15 cellular contexts compared by ENCODE assay signal in genomic region chr5:124732891-124733670, GRCh38. TPM values are rescaled to one million over a fixed set of nuclear protein-coding genes. Genes with fewer than 3 reads are reported as not detected.
DNase-seq lines count a peak whose midpoint lies in the region; ATAC-seq, FAIRE-seq and TF ChIP-seq lines count a peak whose summit lies in the region.
"Had no signal": no experiment of that assay in that cellular context is flagged by ENCODE, and none has a peak within 500 bp of the region (broad histone marks: within the 10 kb centered on the region; RNA-seq: fewer than 3 reads in every experiment).

No MANE protein-coding gene starts in this region.

- no peak for ATAC-seq in GM19351 (IDR thresholded peaks at IDR 0.05; ENCODE audit: unreplicated experiment)
- no peak for ATAC-seq in HG02852 (IDR thresholded peaks at IDR 0.05; ENCODE audit: unreplicated experiment)
- ATAC-seq: heart right ventricle had no signal

- TF ChIP-seq CTCF in WERI-Rb-1 (IDR thresholded peaks at IDR 0.05; ENCODE audit: low read depth, low read length) (no peak), mammary epithelial cell (conservative IDR thresholded peaks at IDR 0.05 in 1 of 2, IDR thresholded peaks at IDR 0.05 in 1 of 2; ENCODE audit: extremely low read depth in 1 of 2, insufficient read depth in 1 of 2, low read depth in 1 of 2, low read length in 2 of 2) (no peak)

- no peak overlapping the region for H3K14ac ChIP-seq in mesenchymal stem cell (ENCODE audit: low read length in 2 of 2)

- H3K4me1 ChIP-seq in mesenchymal stem cell (ENCODE audit: control insufficient read depth, insufficient read depth, low read depth, low read length) (peaks cover 8% of the 10 kb centered on the region), mammary epithelial cell (ENCODE audit: insufficient read depth, low read length) (no peaks in the 10 kb centered on the region)

- H2AFZ ChIP-seq in mesenchymal stem cell (ENCODE audit: low read depth, low read length) (no peak overlapping the region), mammary epithelial cell (ENCODE audit: low read depth, low read length) (no peak overlapping the region)

- H3K27me3 ChIP-seq in H7 (ENCODE audit: control insufficient read depth, insufficient read depth, low read length) (no peaks in the 10 kb centered on the region), mesenchymal stem cell (ENCODE audit: control insufficient read depth in 1 of 2, insufficient read depth in 1 of 2, low read length in 2 of 2) (no peaks in the 10 kb centered on the region), WERI-Rb-1 (ENCODE audit: insufficient read depth, low read depth, severe bottlenecking) (no peaks in the 10 kb centered on the region), mammary epithelial cell (ENCODE audit: insufficient read depth, low read length) (no peaks in the 10 kb centered on the region)
- H3K27me3 ChIP-seq: transverse colon had no signal

- peak overlapping the region in 1 of 2 experiments; percentile 86 for H3K4ac ChIP-seq in mesenchymal stem cell (ENCODE audit: low read depth in 1 of 2, low read length in 2 of 2)

- H3K4me3 ChIP-seq in H7 (ENCODE audit: insufficient read depth, low read depth, low read length) = no peak overlapping the region
- H3K4me3 ChIP-seq in SK-N-MC = 0 out of 2 replicates have a peak overlapping the region, but pooled peaks have one; percentile 10
- no peak overlapping the region for H3K4me3 ChIP-seq in mesenchymal stem cell (ENCODE audit: insufficient read depth in 1 of 2, low read depth in 1 of 2, low read length in 2 of 2)
- no peak overlapping the region for H3K4me3 ChIP-seq in WERI-Rb-1 (ENCODE audit: low read depth, low read length)
- H3K4me3 ChIP-seq in mammary epithelial cell (replicated peaks in 1 of 3; ENCODE audit: insufficient read depth in 1 of 3, low read depth in 2 of 3, low read length in 3 of 3) = no peak overlapping the region
- H3K4me3 ChIP-seq: heart right ventricle, transverse colon had no signal

- peak; percentile 96 for FAIRE-seq in A204.1 (lab: Jason Lieb, UNC)
- FAIRE-seq: keratinocyte had no signal

- CTCF ChIA-PET in mammary epithelial cell (lab: Charles Lee; ENCODE audit: low non-redundant PET) = no interaction called here

- no peak overlapping the region for H4K8ac ChIP-seq in mesenchymal stem cell (ENCODE audit: low read length)

- H2BK5ac ChIP-seq in mesenchymal stem cell (ENCODE audit: low read depth, low read length, poor library complexity, severe bottlenecking) = peak overlapping the region; percentile 44

- no peak overlapping the region for H3K23ac ChIP-seq in mesenchymal stem cell (ENCODE audit: low read length in 2 of 2)

- peaks cover 7% of the 10 kb centered on the region for H3K79me1 ChIP-seq in mesenchymal stem cell (replicated peaks; ENCODE audit: low read length, poor library complexity, severe bottlenecking)

- H2AK5ac ChIP-seq in mesenchymal stem cell (ENCODE audit: low read length, severe bottlenecking) = peak overlapping the region; percentile 48

- H2BK15ac ChIP-seq in mesenchymal stem cell (ENCODE audit: low read depth, poor library complexity, severe bottlenecking) = no peak overlapping the region

- WGBS in mesenchymal stem cell = 87% methylated on average over 4 of the region's 4 CpGs
- WGBS in mammary epithelial cell (ENCODE audit: low coverage, missing lambda C conversion rate) = 92% methylated on average over 3 of the region's 4 CpGs

- H2BK120ac ChIP-seq in mesenchymal stem cell (ENCODE audit: low read depth, low read length) = no peak overlapping the region

- no TSS peak for BruUV-seq in mammary epithelial cell (replicated peaks; lab: Mats Ljungman, UMichigan)

- intact Hi-C loops in mammary epithelial cell (cut with micrococcal nuclease) = no loop called here

- H3K36me3 ChIP-seq in H7 (replicated peaks; ENCODE audit: control insufficient read depth, insufficient read depth, low read length) (no peaks in the 10 kb centered on the region), SK-N-MC (ENCODE audit: insufficient read depth, low read length) (no peaks in the 10 kb centered on the region), mesenchymal stem cell (ENCODE audit: control insufficient read depth in 1 of 2, insufficient read depth in 2 of 2, low read depth in 1 of 2, low read length in 2 of 2) (no peaks in the 10 kb centered on the region), WERI-Rb-1 (no peaks in the 10 kb centered on the region), mammary epithelial cell (ENCODE audit: insufficient read depth, low read length) (no peaks in the 10 kb centered on the region)
- H3K36me3 ChIP-seq: heart right ventricle, transverse colon had no signal

- in situ Hi-C loops in mammary epithelial cell (cut with MboI; ENCODE audit: low sequenced_read_pairs in 2 of 2) = loop anchor here in 1 of 2 donors (25.0 kb wide), 1 partner anchor 679 kb away; no protein-coding TSS in a partner anchor

- dilution Hi-C loops in mammary epithelial cell (cut with HindIII; ENCODE audit: low sequenced_read_pairs) = no loop called here

- H4K91ac ChIP-seq in mesenchymal stem cell (ENCODE audit: low read length) = no peak overlapping the region

- no peaks in the 10 kb centered on the region for H3K9me3 ChIP-seq in SK-N-MC (ENCODE audit: low read depth, low read length)
- no peaks in the 10 kb centered on the region for H3K9me3 ChIP-seq in mesenchymal stem cell (ENCODE audit: control insufficient read depth, low read length)
- H3K9me3 ChIP-seq in WERI-Rb-1 (ENCODE audit: severe bottlenecking) = no peaks in the 10 kb centered on the region
- no peaks in the 10 kb centered on the region for H3K9me3 ChIP-seq in mammary epithelial cell (replicated peaks; ENCODE audit: insufficient read depth, low read length)
- H3K9me3 ChIP-seq: heart right ventricle, transverse colon had no signal

- no peaks in the 10 kb centered on the region for H4K20me1 ChIP-seq in mammary epithelial cell (ENCODE audit: insufficient read depth, low read length)

- peak; percentile 37 for DNase-seq in H7
- no peak for DNase-seq in SK-N-MC (ENCODE audit: low read depth, low spot score)
- DNase-seq in mesenchymal stem cell = no peak
- DNase-seq in WERI-Rb-1 = no peak
- DNase-seq in mammary epithelial cell = no peak
- DNase-seq: activated naive CD4-positive, alpha-beta T cell; effector CD4-positive, alpha-beta T cell; heart right ventricle; NCI-H1105 treated with DMSO at 0.1 percent for 48 hours; NCI-H345; transverse colon had no signal

- H2BK12ac ChIP-seq in mesenchymal stem cell (ENCODE audit: low read length in 2 of 2) = no peak overlapping the region

- no peak overlapping the region for H3K9ac ChIP-seq in SK-N-MC (ENCODE audit: insufficient read length)
- no peak overlapping the region for H3K9ac ChIP-seq in mesenchymal stem cell (ENCODE audit: low read length)
- no peak overlapping the region for H3K9ac ChIP-seq in mammary epithelial cell (ENCODE audit: insufficient read depth, low read length)

- peaks cover 68% of the 10 kb centered on the region for H3K79me2 ChIP-seq in mammary epithelial cell (ENCODE audit: insufficient read depth, low read length)

- H3K4me2 ChIP-seq in mesenchymal stem cell (ENCODE audit: low read length, poor library complexity, severe bottlenecking) (no peak overlapping the region), mammary epithelial cell (ENCODE audit: insufficient read depth, low read depth, low read length) (no peak overlapping the region)

- H3K18ac ChIP-seq in mesenchymal stem cell (ENCODE audit: low read depth in 1 of 2, low read length in 2 of 2) = peak overlapping the region; percentile 48 to 70

- H3K27ac ChIP-seq in SK-N-MC = no peak overlapping the region
- no peak overlapping the region for H3K27ac ChIP-seq in mesenchymal stem cell (ENCODE audit: low read length, poor library complexity, severe bottlenecking)
- H3K27ac ChIP-seq in WERI-Rb-1 = no peak overlapping the region
- H3K27ac ChIP-seq in mammary epithelial cell (ENCODE audit: insufficient read depth, low read depth, low read length) = no peak overlapping the region
- H3K27ac ChIP-seq: heart right ventricle, transverse colon had no signal

RNA-seq across cellular contexts. Expression of gene ZNF608, which starts 13.4 kb away (rescaled TPM):
- 58.7 and 61.6 TPM in 2 replicates for total RNA-seq in H7 (2014; rRNA removed; shearing (Covaris generic))
- 29.0 TPM for polyA plus RNA-seq in mesenchymal stem cell (2013, experiment 1 of 2)
- 27.7 TPM for polyA plus RNA-seq in mesenchymal stem cell (2013, experiment 2 of 2)
- total RNA-seq in mammary epithelial cell = 10 to 100 TPM in 1 of 2 donors, 1 to 10 TPM in 1; 7.0 to 20.0 TPM
- polyA plus RNA-seq in mammary epithelial cell = 4.4 TPM
- polyA minus RNA-seq in mammary epithelial cell = 5.8 TPM
